ENCODE assay signal across 8 cellular contexts in the genomic region with DNA sequence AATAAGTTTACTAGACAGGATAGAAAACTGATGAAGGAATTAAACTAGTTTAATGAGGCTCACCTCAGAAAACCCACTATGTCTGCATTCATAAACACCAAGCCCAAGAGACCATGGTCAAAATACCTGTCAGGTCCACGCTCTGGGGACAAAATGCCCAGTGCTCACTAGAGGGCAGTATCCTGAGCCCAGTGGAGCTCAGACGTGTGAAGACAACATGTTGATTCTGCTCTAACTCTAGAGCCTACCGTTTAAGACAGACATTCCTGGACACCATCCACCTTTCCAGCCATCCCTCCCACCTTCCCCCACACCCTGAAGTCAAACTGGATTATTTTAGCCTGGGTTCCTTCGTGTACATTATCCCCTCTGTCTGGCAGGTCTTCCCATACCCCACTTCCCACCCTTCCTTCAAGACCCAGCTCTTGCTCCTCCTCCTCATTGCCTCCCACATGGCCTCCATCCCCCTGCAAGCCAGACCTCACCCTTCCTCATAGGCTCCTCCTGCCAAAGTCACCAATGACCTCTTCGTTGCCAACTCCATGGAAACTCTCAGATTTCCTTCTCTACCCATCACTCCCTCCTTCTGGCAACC.
DNase-seq lines count a peak whose midpoint lies in the region; ATAC-seq, FAIRE-seq and TF ChIP-seq lines count a peak whose summit lies in the region.

No MANE protein-coding gene starts in this region.

- no peaks in the 10 kb centered on the region for H3K9me3 Mint-ChIP-seq in memory B cell

- H3K27me3 ChIP-seq in bronchial epithelial cell (ENCODE audit: control insufficient read depth, insufficient read depth, low read length) = no peaks in the 10 kb centered on the region

- peaks cover 9% of the 10 kb centered on the region for H3K4me1 Mint-ChIP-seq in memory B cell

- ATAC-seq in memory B cell (ENCODE audit: low read depth) (peak; percentile 64), HG03135 (IDR thresholded peaks at IDR 0.05; ENCODE audit: unreplicated experiment) (no peak), GM21390 (IDR thresholded peaks at IDR 0.05; ENCODE audit: unreplicated experiment) (no peak)

- in situ Hi-C loops in ACHN (cut with HindIII; ENCODE audit: low pct_ligation_motif_present, low pct_unique_long_range_greater_than_20kb, low sequenced_read_pairs) = no loop called here

- H3K36me3 ChIP-seq in bronchial epithelial cell (ENCODE audit: control insufficient read depth, insufficient read depth, low read length) = no peaks in the 10 kb centered on the region

- no peak overlapping the region for H3K27ac Mint-ChIP-seq in memory B cell

- peaks cover 15% of the 10 kb centered on the region for H3K27me3 Mint-ChIP-seq in memory B cell

- H3K4me3 ChIP-seq in bronchial epithelial cell (ENCODE audit: low read depth, low read length) = no peak overlapping the region

- no peaks in the 10 kb centered on the region for H3K36me3 Mint-ChIP-seq in memory B cell

- TF ChIP-seq CTCF in bronchial epithelial cell (IDR thresholded peaks at IDR 0.05; ENCODE audit: insufficient read depth, low read length, severe bottlenecking) = peak; percentile 72

- no peak overlapping the region for H3K4me3 Mint-ChIP-seq in memory B cell

- peak; percentile 41 for DNase-seq in ACHN
- peak; percentile 49 for DNase-seq in GM03348 (ENCODE audit: low spot score)
- DNase-seq in NCI-H82 (lab: John Stamatoyannopoulos, UW) = peak; percentile 62
- DNase-seq in bronchial epithelial cell (ENCODE audit: low read depth) = peak; percentile 57
- DNase-seq in memory B cell (ENCODE audit: low spot score in 2 of 2) = no peak
- no peak for DNase-seq in NCI-H146 (lab: John Stamatoyannopoulos, UW)

- FAIRE-seq in bronchial epithelial cell (lab: Jason Lieb, UNC) = peak; percentile 80

Comparison
In these comparisons a context has a peak if more than half of its experiments do, and no peak if none do; other contexts are left out.
1. DNase-seq: peak in ACHN (single experiment), GM03348 (single experiment), NCI-H82 (single experiment) and bronchial epithelial cell (single experiment); none in memory B cell (0 of 2) and NCI-H146 (single experiment).